In genomic region chr18:12377556-12378553, GRCh38 we compare ENCODE assay signal across 8 cellular contexts. TPM values are rescaled to one million over a fixed set of nuclear protein-coding genes. Genes with fewer than 3 reads are reported as not detected.
DNase-seq lines count a peak whose midpoint lies in the region; ATAC-seq and TF ChIP-seq lines count a peak whose summit lies in the region.

No MANE protein-coding gene starts in this region.

- H3K27ac ChIP-seq in right atrium auricular region: peak overlapping the region; percentile 85 to 86
- no peak overlapping the region for H3K27ac ChIP-seq in OCI-LY1 (ENCODE audit: low read depth, low read length, poor library complexity, severe bottlenecking)
- H3K27ac ChIP-seq in osteoblast (ENCODE audit: low read depth, low read length): peak overlapping the region; percentile 76

- H3K9ac ChIP-seq in OCI-LY1 (ENCODE audit: low read length) (peak overlapping the region; percentile 50), endocrine pancreas (ENCODE audit: control insufficient read depth, insufficient read depth, low read length) (peak overlapping the region; percentile 8)

- peaks cover 37% of the 10 kb centered on the region for H3K79me2 ChIP-seq in OCI-LY1 (ENCODE audit: insufficient read depth, low read length)
- H3K79me2 ChIP-seq in osteoblast (ENCODE audit: insufficient read depth, low read length): peaks cover 38% of the 10 kb centered on the region

- intact Hi-C loops in left ventricle myocardium superior (cut with micrococcal nuclease): no loop called here

- H3K4me3 ChIP-seq in right atrium auricular region (peak overlapping the region; percentile 37 to 78), OCI-LY1 (ENCODE audit: low read depth, low read length, poor library complexity, severe bottlenecking) (peak overlapping the region; percentile 62), endocrine pancreas (ENCODE audit: control insufficient read depth, insufficient read depth, low read length) (peak overlapping the region; percentile 43), osteoblast (ENCODE audit: insufficient read depth, low read length) (peak overlapping the region; percentile 82)

- no peaks in the 10 kb centered on the region for H3K9me3 ChIP-seq in right atrium auricular region
- H3K9me3 ChIP-seq in OCI-LY1 (ENCODE audit: low read length): no peaks in the 10 kb centered on the region
- H3K9me3 ChIP-seq in endocrine pancreas (ENCODE audit: control insufficient read depth, low read length): no peaks in the 10 kb centered on the region
- no peaks in the 10 kb centered on the region for H3K9me3 ChIP-seq in osteoblast (ENCODE audit: low read depth, low read length)

- H3K9me2 ChIP-seq in OCI-LY1 (ENCODE audit: low read depth, low read length): no peaks in the 10 kb centered on the region

- no peaks in the 10 kb centered on the region for H3K27me3 ChIP-seq in right atrium auricular region
- no peaks in the 10 kb centered on the region for H3K27me3 ChIP-seq in OCI-LY1 (ENCODE audit: insufficient read depth, low read length)
- no peaks in the 10 kb centered on the region for H3K27me3 ChIP-seq in endocrine pancreas (ENCODE audit: control insufficient read depth, insufficient read depth, low read length)
- H3K27me3 ChIP-seq in osteoblast (ENCODE audit: insufficient read depth, low read length): no peaks in the 10 kb centered on the region

- no peaks in the 10 kb centered on the region for H3K36me3 ChIP-seq in right atrium auricular region
- H3K36me3 ChIP-seq in OCI-LY1 (ENCODE audit: insufficient read depth, low read length): peaks cover 22% of the 10 kb centered on the region
- H3K36me3 ChIP-seq in endocrine pancreas (ENCODE audit: control insufficient read depth, insufficient read depth, low read length): no peaks in the 10 kb centered on the region
- no peaks in the 10 kb centered on the region for H3K36me3 ChIP-seq in osteoblast (ENCODE audit: insufficient read depth, low read length)

- H2AFZ ChIP-seq in OCI-LY1 (ENCODE audit: low read length) (0 out of 2 replicates have a peak overlapping the region, but pooled peaks have one; percentile 10), osteoblast (ENCODE audit: low read length) (peak overlapping the region; percentile 86)

- H3K4me2 ChIP-seq in OCI-LY1 (ENCODE audit: low read length): peak overlapping the region; percentile 78
- peak overlapping the region; percentile 94 for H3K4me2 ChIP-seq in osteoblast (ENCODE audit: insufficient read depth, low read length)

- TF ChIP-seq CTCF in right atrium auricular region (IDR thresholded peaks at IDR 0.05) (no peak), OCI-LY1 (IDR thresholded peaks at IDR 0.05; ENCODE audit: low read length) (no peak), osteoblast (IDR thresholded peaks at IDR 0.05; ENCODE audit: extremely low read depth, low read depth, low read length) (peak; percentile 22)

- no peaks in the 10 kb centered on the region for H3F3A ChIP-seq in OCI-LY1 (ENCODE audit: insufficient read depth, low read length)

- ATAC-seq in left ventricle myocardium superior (no peak), HG02970 (IDR thresholded peaks at IDR 0.05; ENCODE audit: low FRiP score, unreplicated experiment) (peak; percentile 59)

- H4K20me1 ChIP-seq in OCI-LY1 (ENCODE audit: insufficient read depth, low read length): no peaks in the 10 kb centered on the region
- H4K20me1 ChIP-seq in osteoblast (ENCODE audit: insufficient read depth, low read length): peaks cover 28% of the 10 kb centered on the region

- H3K4me1 ChIP-seq in right atrium auricular region: peaks cover 0 to 43% of the 10 kb centered on the region in 2 donors
- peaks cover 32% of the 10 kb centered on the region for H3K4me1 ChIP-seq in OCI-LY1 (ENCODE audit: insufficient read depth, low read length, severe bottlenecking)
- peaks cover 4% of the 10 kb centered on the region for H3K4me1 ChIP-seq in endocrine pancreas (ENCODE audit: control insufficient read depth, insufficient read depth, low read length)
- H3K4me1 ChIP-seq in osteoblast (ENCODE audit: insufficient read depth, low read length): peaks cover 12% of the 10 kb centered on the region

- DNase-seq in right atrium auricular region (ENCODE audit: low spot score) (no peak), left ventricle myocardium superior (no peak), osteoblast (ENCODE audit: insufficient read length, low spot score, missing footprints) (no peak), mucosa of gallbladder (ENCODE audit: low spot score) (no peak)
- DNase-seq in activated effector memory CD4-positive, alpha-beta T cell treated with Interleukin-2 at 50 U/mL for 16 hours: no peak

RNA-seq across cellular contexts. Expression of gene AFG3L2, which starts 0.8 kb away (rescaled TPM):
- total RNA-seq in right atrium auricular region: 10 to 100 TPM; 60.1 to 91.9 TPM
- 143 TPM for total RNA-seq in left ventricle myocardium superior
- 61.9 and 65.5 TPM in 2 replicates for total RNA-seq in osteoblast
- 39.2 TPM for total RNA-seq in mucosa of gallbladder

RNA-seq across cellular contexts. Expression of gene PRELID3A, which starts 29.9 kb away (rescaled TPM):
- total RNA-seq in right atrium auricular region: 1 to 10 TPM in 1 of 2 donors, under 1 TPM in 1; 0.98 to 1.3 TPM
- total RNA-seq in left ventricle myocardium superior: 1.9 TPM
- total RNA-seq in osteoblast: 4.4 and 5.8 TPM in 2 replicates
- total RNA-seq in mucosa of gallbladder: 3.5 TPM
